ENCODE assay signal across 1 cellular context in genomic region chr17:7627250-7628121, GRCh38.
TF ChIP-seq lines count a peak whose summit lies in the region.

Gene SAT2, minus strand, starts transcription at chr17:7627821. Its CDS starts 186 bp downstream, at chr17:7627635.

TF ChIP-seq in GM12878, 131 proteins besides CTCF, POLR2A, EP300 and RAD21 (continued from another document):
- TF ChIP-seq ZNF687 (IDR thresholded peaks at IDR 0.05) = 0 out of 2 replicates have a peak, but pooled peaks have one; percentile 39
- TF ChIP-seq PBX3 (IDR thresholded peaks at IDR 0.05; ENCODE audit: insufficient replicate concordance, low read depth, low read length) = peak; percentile 66
- TF ChIP-seq TCF12 (IDR thresholded peaks at IDR 0.05; ENCODE audit: low read depth, low read length) = peak; percentile 88
- 0 out of 2 replicates have a peak, but pooled peaks have one; percentile 28 for TF ChIP-seq MXI1 (IDR thresholded peaks at IDR 0.05; ENCODE audit: low read depth, low read length)
- TF ChIP-seq NR2F1 (conservative IDR thresholded peaks at IDR 0.05) = peak; percentile 52
- peak; percentile 63 for TF ChIP-seq SP1 (IDR thresholded peaks at IDR 0.05; ENCODE audit: low read depth, low read length)
- peak; percentile 61 to 67; a peak in 3 of 4 replicates for TF ChIP-seq BHLHE40 (IDR thresholded peaks at IDR 0.05; ENCODE audit: borderline replicate concordance in 1 of 2, low read depth in 2 of 2, low read length in 1 of 2)
- TF ChIP-seq USF1 (IDR thresholded peaks at IDR 0.05; ENCODE audit: borderline replicate concordance, extremely low read length, insufficient read depth, low read depth, low read length) = no peak
- TF ChIP-seq TAF1 (IDR thresholded peaks at IDR 0.05; ENCODE audit: borderline replicate concordance, low read depth, low read length) = peak; percentile 32; the same call in 1 of the 2 replicates
- peak; percentile 91 for TF ChIP-seq TCF3 (IDR thresholded peaks at IDR 0.05; ENCODE audit: borderline replicate concordance, insufficient read depth, low read depth, low read length)
- no peak for TF ChIP-seq NRF1 (conservative IDR thresholded peaks at IDR 0.05; ENCODE audit: low read depth, low read length)
- peak; percentile 18; the same call in 1 of the 2 replicates for TF ChIP-seq HDGF (IDR thresholded peaks at IDR 0.05)
- peak; percentile 20; the same call in 1 of the 2 replicates for TF ChIP-seq NR2C1 (IDR thresholded peaks at IDR 0.05)
- 0 out of 2 replicates have a peak, but pooled peaks have one; percentile 22 for TF ChIP-seq EED (IDR thresholded peaks at IDR 0.05; ENCODE audit: low read depth)
- 0 out of 2 replicates have a peak, but pooled peaks have one; percentile 56 for TF ChIP-seq BACH1 (IDR thresholded peaks at IDR 0.05; ENCODE audit: borderline replicate concordance)
- peak; percentile 73 for TF ChIP-seq POLR2AphosphoS5 (IDR thresholded peaks at IDR 0.05; ENCODE audit: low read length)
- TF ChIP-seq RAD51 (IDR thresholded peaks at IDR 0.05) = no peak; the same call in 1 of the 2 replicates
- no peak for TF ChIP-seq ZNF217 (IDR thresholded peaks at IDR 0.05)
- peak; percentile 57; the same call in 1 of the 2 replicates for TF ChIP-seq CBFB (IDR thresholded peaks at IDR 0.05; ENCODE audit: low read depth)
- TF ChIP-seq MAX (IDR thresholded peaks at IDR 0.05; ENCODE audit: low read depth, low read length) = no peak
- 0 out of 2 replicates have a peak, but pooled peaks have one; percentile 31 for TF ChIP-seq SMAD5 (IDR thresholded peaks at IDR 0.05; ENCODE audit: low read depth)
- peak; percentile 57; the same call in 1 of the 2 replicates for TF ChIP-seq MTA2 (IDR thresholded peaks at IDR 0.05; ENCODE audit: low read depth)
- TF ChIP-seq SMC3 (IDR thresholded peaks at IDR 0.05; ENCODE audit: borderline replicate concordance, low read length) = no peak
- no peak for TF ChIP-seq ELK1 (IDR thresholded peaks at IDR 0.05; ENCODE audit: low read depth, low read length)
- TF ChIP-seq CREM (IDR thresholded peaks at IDR 0.05; ENCODE audit: low read depth) = peak; percentile 39; the same call in 1 of the 2 replicates
- TF ChIP-seq, protein P1, sequence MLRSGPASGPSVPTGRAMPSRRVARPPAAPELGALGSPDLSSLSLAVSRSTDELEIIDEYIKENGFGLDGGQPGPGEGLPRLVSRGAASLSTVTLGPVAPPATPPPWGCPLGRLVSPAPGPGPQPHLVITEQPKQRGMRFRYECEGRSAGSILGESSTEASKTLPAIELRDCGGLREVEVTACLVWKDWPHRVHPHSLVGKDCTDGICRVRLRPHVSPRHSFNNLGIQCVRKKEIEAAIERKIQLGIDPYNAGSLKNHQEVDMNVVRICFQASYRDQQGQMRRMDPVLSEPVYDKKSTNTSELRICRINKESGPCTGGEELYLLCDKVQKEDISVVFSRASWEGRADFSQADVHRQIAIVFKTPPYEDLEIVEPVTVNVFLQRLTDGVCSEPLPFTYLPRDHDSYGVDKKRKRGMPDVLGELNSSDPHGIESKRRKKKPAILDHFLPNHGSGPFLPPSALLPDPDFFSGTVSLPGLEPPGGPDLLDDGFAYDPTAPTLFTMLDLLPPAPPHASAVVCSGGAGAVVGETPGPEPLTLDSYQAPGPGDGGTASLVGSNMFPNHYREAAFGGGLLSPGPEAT (IDR thresholded peaks at IDR 0.05; ENCODE audit: low read depth) = peak; percentile 21; the same call in 1 of the 2 replicates
- TF ChIP-seq PAX5 (IDR thresholded peaks at IDR 0.05; ENCODE audit: borderline replicate concordance, low read depth, low read length) = 0 out of 2 replicates have a peak, but pooled peaks have one; percentile 31
- TF ChIP-seq RUNX3 (IDR thresholded peaks at IDR 0.05; ENCODE audit: low read length) = peak; percentile 88
- no peak for TF ChIP-seq CEBPB (IDR thresholded peaks at IDR 0.05; ENCODE audit: borderline replicate concordance in 1 of 2, low read depth in 2 of 2, low read length in 2 of 2)
- no peak for TF ChIP-seq ZBTB4 (CRISPR knock-in tag; IDR thresholded peaks at IDR 0.05)
- peak in 1 of 2 experiments; percentile 91; a peak in 2 of 3 replicates for TF ChIP-seq EGR1 (IDR thresholded peaks at IDR 0.05; ENCODE audit: borderline replicate concordance in 1 of 2, low read depth in 2 of 2, low read length in 2 of 2)
- peak; percentile 34 to 41; a peak in 3 of 4 replicates for TF ChIP-seq IKZF2 (IDR thresholded peaks at IDR 0.05)
- peak; percentile 57; the same call in 1 of the 2 replicates for TF ChIP-seq CREB1 (IDR thresholded peaks at IDR 0.05; ENCODE audit: low read depth)
TF ChIP-seq in GM12878: peak in this region for 27.
